Comparison of ENCODE assay signal across 22 cellular contexts in genomic region chr19:17111766-17112165, GRCh38. TPM values are rescaled to one million over a fixed set of nuclear protein-coding genes. Genes with fewer than 3 reads are reported as not detected.
DNase-seq lines count a peak whose midpoint lies in the region; ATAC-seq, FAIRE-seq and TF ChIP-seq lines count a peak whose summit lies in the region.
"Had no signal": no experiment of that assay in that cellular context is flagged by ENCODE, and none has a peak within 500 bp of the region (broad histone marks: within the 10 kb centered on the region; RNA-seq: fewer than 3 reads in every experiment).

No MANE protein-coding gene starts in this region.

- H3K9me3 ChIP-seq in CD8-positive, alpha-beta T cell (ENCODE audit: low read length), result no peaks in the 10 kb centered on the region
- H3K9me3 ChIP-seq in K562 (replicated peaks; ENCODE audit: control insufficient read depth, insufficient read depth, low read depth, low read length) (no peaks in the 10 kb centered on the region), neutrophil (no peaks in the 10 kb centered on the region)
- H3K9me3 ChIP-seq: left ventricle myocardium inferior, pancreas, sigmoid colon, SJCRH30, stomach had no signal

- no peak overlapping the region for H3K4me3 Mint-ChIP-seq in activated CD4-positive, alpha-beta T cell treated with anti-CD3 and anti-CD28 coated beads, Interleukin-2, amount 10 ng/mL, durations not matched to agents 7 days and 5 days
- no peak overlapping the region for H3K4me3 Mint-ChIP-seq in CD8-positive, alpha-beta T cell
- no peak overlapping the region for H3K4me3 Mint-ChIP-seq in Calu3 (ENCODE audit: low read depth, unreplicated experiment)
- H3K4me3 Mint-ChIP-seq: endodermal cell had no signal

- H3K9ac ChIP-seq in K562 (ENCODE audit: insufficient read depth in 1 of 2, low read depth in 2 of 2, low read length in 2 of 2), result no peak overlapping the region

- no peak for TF ChIP-seq RAD21 in K562 (CRISPR knock-in tag; conservative IDR thresholded peaks at IDR 0.05 in 1 of 2, IDR thresholded peaks at IDR 0.05 in 1 of 2)

- in situ Hi-C loops in K562 (cut with MboI), result no loop called here

- no peak overlapping the region for H3K27ac ChIP-seq in CD8-positive, alpha-beta T cell (ENCODE audit: low read depth, low read length)
- H3K27ac ChIP-seq in K562 (ENCODE audit: extremely low read depth, low read depth, low read length) (no peak overlapping the region), neutrophil (peak overlapping the region; percentile 97)
- H3K27ac ChIP-seq: C4-2B, left ventricle myocardium inferior, SJCRH30 had no signal

- H3K4me3 ChIP-seq in CD8-positive, alpha-beta T cell (ENCODE audit: low read depth, low read length), result no peak overlapping the region
- no peak overlapping the region for H3K4me3 ChIP-seq in K562
- peak overlapping the region in 1 of 2 experiments; percentile 69 for H3K4me3 ChIP-seq in neutrophil (ENCODE audit: low read depth in 1 of 2, low read length in 1 of 2)
- H3K4me3 ChIP-seq: GM12878, left ventricle myocardium inferior, pancreas, sigmoid colon, SJCRH30, stomach had no signal

- peaks cover 20% of the 10 kb centered on the region for H3K4me1 ChIP-seq in CD8-positive, alpha-beta T cell (ENCODE audit: insufficient read depth, low read length)
- H3K4me1 ChIP-seq in K562 (replicated peaks in 1 of 2; ENCODE audit: control insufficient read depth in 2 of 2, insufficient read depth in 2 of 2, low read length in 2 of 2) (peaks cover 0 to 24% of the 10 kb centered on the region in 2 experiments; a peak in 2 of 5 replicates), neutrophil (ENCODE audit: control insufficient read depth in 1 of 2, insufficient read depth in 1 of 2, low read depth in 1 of 2, low read length in 1 of 2) (peaks cover 81 to 92% of the 10 kb centered on the region in 2 experiments)

- CTCF ChIA-PET in activated CD4-positive, alpha-beta T cell treated with anti-CD3 and anti-CD28 coated beads, Interleukin-2, amount 10 ng/mL, durations not matched to agents 7 days and 5 days (lab: Charles Lee), result no interaction called here
- CTCF ChIA-PET in CD8-positive, alpha-beta T cell (lab: Charles Lee), result no interaction called here
- CTCF ChIA-PET in K562 (lab: Yijun Ruan, JAX; ENCODE audit: low intra/inter-chr PET ratio) (no interaction called here), Calu3 (lab: Charles Lee) (no interaction called here)

- intact Hi-C loops in CD8-positive, alpha-beta T cell (cut with DNase I, micrococcal nuclease), result no loop called here
- intact Hi-C loops in K562 (cut with micrococcal nuclease) (no loop called here), Calu3 (cut with micrococcal nuclease; ENCODE audit: unreplicated experiment) (no loop called here)

- H3K36me3 Mint-ChIP-seq in activated CD4-positive, alpha-beta T cell treated with anti-CD3 and anti-CD28 coated beads, Interleukin-2, amount 10 ng/mL, durations not matched to agents 7 days and 5 days (ENCODE audit: low read depth), result peaks cover 44% of the 10 kb centered on the region
- H3K36me3 Mint-ChIP-seq in CD8-positive, alpha-beta T cell, result peaks cover 64% of the 10 kb centered on the region
- H3K36me3 Mint-ChIP-seq in Calu3 (ENCODE audit: insufficient read depth, unreplicated experiment), result peaks cover 6% of the 10 kb centered on the region

- peaks cover 37% of the 10 kb centered on the region for H3K4me1 Mint-ChIP-seq in activated CD4-positive, alpha-beta T cell treated with anti-CD3 and anti-CD28 coated beads, Interleukin-2, amount 10 ng/mL, durations not matched to agents 7 days and 5 days
- H3K4me1 Mint-ChIP-seq in CD8-positive, alpha-beta T cell (ENCODE audit: low read depth), result peaks cover 48% of the 10 kb centered on the region
- peaks cover 10% of the 10 kb centered on the region for H3K4me1 Mint-ChIP-seq in Calu3 (ENCODE audit: low read depth, unreplicated experiment)

- TF ChIP-seq EP300 in K562 (IDR thresholded peaks at IDR 0.05; ENCODE audit: low read length), result no peak

- no peaks in the 10 kb centered on the region for H3K9me3 Mint-ChIP-seq in activated CD4-positive, alpha-beta T cell treated with anti-CD3 and anti-CD28 coated beads, Interleukin-2, amount 10 ng/mL, durations not matched to agents 7 days and 5 days
- H3K9me3 Mint-ChIP-seq in CD8-positive, alpha-beta T cell, result no peaks in the 10 kb centered on the region
- no peaks in the 10 kb centered on the region for H3K9me3 Mint-ChIP-seq in Calu3 (ENCODE audit: low read depth, unreplicated experiment)
- H3K9me3 Mint-ChIP-seq: endodermal cell had no signal

- peaks cover 6% of the 10 kb centered on the region for H3K79me2 ChIP-seq in K562 (ENCODE audit: control insufficient read depth, insufficient read depth, low read length)

- H3K36me3 ChIP-seq in CD8-positive, alpha-beta T cell (ENCODE audit: insufficient read depth, low read length), result peaks cover 8% of the 10 kb centered on the region
- H3K36me3 ChIP-seq in K562 (ENCODE audit: control insufficient read depth, insufficient read depth, low read length), result peaks cover 31% of the 10 kb centered on the region; the same call in 2 of the 3 replicates
- H3K36me3 ChIP-seq in neutrophil, result peaks cover 11% of the 10 kb centered on the region
- H3K36me3 ChIP-seq: pancreas had no signal

- no peak for ATAC-seq in CD8-positive, alpha-beta T cell
- ATAC-seq in K562 (no peak), HG03108 (IDR thresholded peaks at IDR 0.05; ENCODE audit: unreplicated experiment) (no peak)
- ATAC-seq: GM12878, pancreas had no signal

- no peak for FAIRE-seq in K562 (lab: Jason Lieb, UNC)
- FAIRE-seq: A204.1, GM12878, GM19239, pancreas, urothelium cell line had no signal

- WGBS in K562 (ENCODE audit: insufficient coverage, low coverage, missing lambda C conversion rate), result 54% methylated on average over 3 of the region's 3 CpGs

- no peak overlapping the region for H2AFZ ChIP-seq in K562 (ENCODE audit: low read depth, low read length)

- no peak for DNase-seq in activated CD4-positive, alpha-beta T cell treated with anti-CD3 and anti-CD28 coated beads, Interleukin-2, amount 10 ng/mL, durations not matched to agents 7 days and 5 days
- DNase-seq in activated CD4-positive, alpha-beta T cell treated with anti-CD3 and anti-CD28 coated beads for 1 hour, result no peak
- DNase-seq in CD8-positive, alpha-beta T cell, result no peak
- DNase-seq in K562 (ENCODE audit: extremely low read depth in 1 of 4, low spot score in 3 of 4) (no peak), Calu3 (no peak), NCI-H510A (lab: John Stamatoyannopoulos, UW) (no peak)
- DNase-seq: activated effector memory CD4-positive, alpha-beta T cell treated with Interleukin-2 at 50 U/mL for 16 hours; aorta; endodermal cell; left ventricle myocardium inferior; MM.1S; pancreas; sigmoid colon; SJCRH30; stomach had no signal

- no peak for TF ChIP-seq CTCF in CD8-positive, alpha-beta T cell (IDR thresholded peaks at IDR 0.05)
- no peak for TF ChIP-seq CTCF in K562 (IDR thresholded peaks at IDR 0.05 in 2 of 3, conservative IDR thresholded peaks at IDR 0.05 in 1 of 3; ENCODE audit: insufficient read depth in 2 of 3, low read depth in 1 of 3, low read length in 3 of 3)
- TF ChIP-seq CTCF in neutrophil (IDR thresholded peaks at IDR 0.05), result no peak
- no peak for TF ChIP-seq CTCF in Calu3 (IDR thresholded peaks at IDR 0.05; ENCODE audit: unreplicated experiment)

- BruUV-seq in K562 (replicated peaks; lab: Mats Ljungman, UMichigan), result no TSS peak
- BruUV-seq in Calu3 (replicated peaks; lab: Mats Ljungman, UMichigan), result no TSS peak

- no peaks in the 10 kb centered on the region for H3K9me1 ChIP-seq in K562 (ENCODE audit: control insufficient read depth, insufficient read depth, low read length)

- H3K27ac Mint-ChIP-seq in activated CD4-positive, alpha-beta T cell treated with anti-CD3 and anti-CD28 coated beads, Interleukin-2, amount 10 ng/mL, durations not matched to agents 7 days and 5 days, result peak overlapping the region; percentile 22
- peak overlapping the region; percentile 35 for H3K27ac Mint-ChIP-seq in CD8-positive, alpha-beta T cell
- no peak overlapping the region for H3K27ac Mint-ChIP-seq in Calu3 (ENCODE audit: unreplicated experiment)
- H3K27ac Mint-ChIP-seq: endodermal cell had no signal

- no peak overlapping the region for H3K4me2 ChIP-seq in K562 (ENCODE audit: insufficient read depth, low read length)

- POLR2A ChIA-PET in activated CD4-positive, alpha-beta T cell treated with anti-CD3 and anti-CD28 coated beads, Interleukin-2, amount 10 ng/mL, durations not matched to agents 7 days and 5 days (lab: Charles Lee), result no interaction called here
- POLR2A ChIA-PET in CD8-positive, alpha-beta T cell (lab: Charles Lee), result no interaction called here
- POLR2A ChIA-PET in K562 (lab: Yijun Ruan, JAX), result no interaction called here

- peaks cover 19% of the 10 kb centered on the region for H4K20me1 ChIP-seq in K562 (replicated peaks; ENCODE audit: control insufficient read depth, insufficient read depth, low read length)

- no peaks in the 10 kb centered on the region for H3K27me3 ChIP-seq in CD8-positive, alpha-beta T cell (ENCODE audit: insufficient read depth, low read length)
- H3K27me3 ChIP-seq in K562 (ENCODE audit: control insufficient read depth in 2 of 2, insufficient read depth in 2 of 2, low read length in 2 of 2) (no peaks in the 10 kb centered on the region), neutrophil (no peaks in the 10 kb centered on the region)
- H3K27me3 ChIP-seq: pancreas, sigmoid colon, SJCRH30, stomach had no signal

- TF ChIP-seq POLR2A in K562 (conservative IDR thresholded peaks at IDR 0.05), result no peak

- no peaks in the 10 kb centered on the region for H3K27me3 Mint-ChIP-seq in activated CD4-positive, alpha-beta T cell treated with anti-CD3 and anti-CD28 coated beads, Interleukin-2, amount 10 ng/mL, durations not matched to agents 7 days and 5 days
- no peaks in the 10 kb centered on the region for H3K27me3 Mint-ChIP-seq in CD8-positive, alpha-beta T cell (ENCODE audit: low read depth)
- H3K27me3 Mint-ChIP-seq in Calu3 (ENCODE audit: unreplicated experiment), result no peaks in the 10 kb centered on the region

RNA-seq across cellular contexts. Expression of gene MYO9B, which starts 36.2 kb away (rescaled TPM):
- total RNA-seq in activated CD4-positive, alpha-beta T cell treated with anti-CD3 and anti-CD28 coated beads, Interleukin-2, amount 10 ng/mL, durations not matched to agents 7 days and 5 days, result 100 to 1,000 TPM; 217 to 218 TPM
- total RNA-seq in CD8-positive, alpha-beta T cell, result 100 to 1,000 TPM; 221 to 238 TPM
- 236 and 527 TPM in 2 replicates for total RNA-seq in K562 (2011; cell fraction: chromatin; rRNA removed; ENCODE audit: low replicate concordance)
- 224 and 226 TPM in 2 replicates for total RNA-seq in K562 (2011; cell fraction: nucleolus; rRNA removed)
- total RNA-seq in K562 (2011; cell fraction: nucleoplasm; rRNA removed), result 197 and 205 TPM in 2 replicates
- total RNA-seq in K562 (2014; rRNA removed), result 31.7 and 48.0 TPM in 2 replicates
- 17.5 and 18.5 TPM in 2 replicates for total RNA-seq in K562 (2014; rRNA removed; fragmentation: Illumina TruSeq; extraction: Trizol)
- 23.0 and 23.5 TPM in 2 replicates for total RNA-seq in K562 (2015; rRNA removed; fragmentation: Illumina TruSeq; extraction: Trizol)
- 66.5 and 77.6 TPM in 2 replicates for total RNA-seq in K562 (2021)
- polyA plus RNA-seq in K562 (2011; rRNA removed), result 18.7 and 38.8 TPM in 2 replicates
- 18.1 and 19.7 TPM in 2 replicates for polyA plus RNA-seq in K562 (2011; cell fraction: cytosol; rRNA removed)
- 257 and 300 TPM in 2 replicates for polyA plus RNA-seq in K562 (2011; cell fraction: nucleus; rRNA removed)
- 42.8 and 67.6 TPM in 2 replicates for polyA plus RNA-seq in K562 (2012)
- polyA plus RNA-seq in K562 (2014; fragmentation: Illumina TruSeq; extraction: Trizol), result 33.1 and 34.3 TPM in 2 replicates
- polyA plus RNA-seq in K562 (2014; fragmentation: Nextera tagmentation; extraction: Ambion mirVana), result 1 to 10 TPM; 2.4 to 3.0 TPM
- 36.3 and 41.4 TPM in 2 replicates for polyA plus RNA-seq in K562 (2014; rRNA removed)
- 30.7 and 36.0 TPM in 2 replicates for polyA minus RNA-seq in K562 (2011; rRNA and poly(A)+ RNA removed)
- 38.7 and 60.5 TPM in 2 replicates for polyA minus RNA-seq in K562 (2011; cell fraction: cytosol; rRNA and poly(A)+ RNA removed)
- 78.2 and 87.4 TPM in 2 replicates for polyA minus RNA-seq in K562 (2011; cell fraction: nucleus; rRNA and poly(A)+ RNA removed)
- 38.4 and 40.4 TPM in 2 replicates for total RNA-seq in Calu3 (2022)

RNA-seq across cellular contexts. Expression of gene HAUS8, which starts 36.5 kb away (rescaled TPM):
- total RNA-seq in activated CD4-positive, alpha-beta T cell treated with anti-CD3 and anti-CD28 coated beads, Interleukin-2, amount 10 ng/mL, durations not matched to agents 7 days and 5 days, result 10 to 100 TPM; 46.3 to 47.4 TPM
- total RNA-seq in CD8-positive, alpha-beta T cell, result 10 to 100 TPM; 29.3 to 33.9 TPM
- total RNA-seq in K562 (2011; cell fraction: chromatin; rRNA removed; ENCODE audit: low replicate concordance), result 66.7 and 93.9 TPM in 2 replicates
- 51.6 and 54.4 TPM in 2 replicates for total RNA-seq in K562 (2011; cell fraction: nucleolus; rRNA removed)
- 56.7 and 58.4 TPM in 2 replicates for total RNA-seq in K562 (2011; cell fraction: nucleoplasm; rRNA removed)
- total RNA-seq in K562 (2014; rRNA removed) (23.3 and 28.2 TPM in 2 replicates), K562 (2014; rRNA removed; fragmentation: Illumina TruSeq; extraction: Trizol) (20.5 and 22.1 TPM in 2 replicates), K562 (2015; rRNA removed; fragmentation: Illumina TruSeq; extraction: Trizol) (22.6 and 22.8 TPM in 2 replicates), K562 (2021) (44.8 and 49.9 TPM in 2 replicates), Calu3 (2022) (15.7 and 20.5 TPM in 2 replicates)
- polyA plus RNA-seq in K562 (2011; rRNA removed) (36.0 and 37.0 TPM in 2 replicates), K562 (2014; fragmentation: Illumina TruSeq; extraction: Trizol) (34.9 and 38.9 TPM in 2 replicates), K562 (2014; fragmentation: Nextera tagmentation; extraction: Ambion mirVana) (10 to 100 TPM; 34.5 to 53.2 TPM), K562 (2014; rRNA removed) (39.6 and 45.1 TPM in 2 replicates)
- polyA plus RNA-seq in K562 (2011; cell fraction: cytosol; rRNA removed), result 21.9 and 29.0 TPM in 2 replicates
- 44.9 and 51.5 TPM in 2 replicates for polyA plus RNA-seq in K562 (2011; cell fraction: nucleus; rRNA removed)
- 22.9 and 35.2 TPM in 2 replicates for polyA plus RNA-seq in K562 (2012)
- 20.4 and 22.9 TPM in 2 replicates for polyA minus RNA-seq in K562 (2011; rRNA and poly(A)+ RNA removed)
- 18.8 and 19.5 TPM in 2 replicates for polyA minus RNA-seq in K562 (2011; cell fraction: cytosol; rRNA and poly(A)+ RNA removed)
- 14.0 and 19.4 TPM in 2 replicates for polyA minus RNA-seq in K562 (2011; cell fraction: nucleus; rRNA and poly(A)+ RNA removed)
